1 cellular context compared by ENCODE assay signal in the genomic region with DNA sequence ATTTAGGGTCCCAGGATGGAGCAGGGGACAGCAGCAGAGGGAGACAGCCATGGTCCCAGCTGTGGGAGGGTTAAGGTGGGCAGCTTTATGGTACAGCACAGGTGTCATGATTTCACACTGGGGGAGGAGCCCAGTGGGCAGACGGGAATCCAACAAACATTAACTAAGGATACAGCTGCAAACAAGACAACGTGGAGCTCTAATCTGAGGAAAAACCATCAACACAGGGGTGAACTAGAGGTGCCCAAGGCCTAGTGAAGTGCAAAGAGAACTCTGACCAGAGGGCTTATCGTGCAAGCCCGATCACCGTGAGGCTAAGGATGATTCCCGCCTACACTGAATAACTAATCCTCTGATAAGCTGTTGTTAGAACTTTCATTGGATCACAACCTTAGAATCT.
TF ChIP-seq lines count a peak whose summit lies in the region.

No MANE protein-coding gene starts in this region.

TF ChIP-seq in liver, 16 proteins besides CTCF, POLR2A, EP300 and RAD21 (continued from another document):
- peak in 1 of 2 donors; percentile 90 for TF ChIP-seq JUND (IDR thresholded peaks at IDR 0.05)
- TF ChIP-seq FOXA2 (IDR thresholded peaks at IDR 0.05), result peak; percentile 62
- TF ChIP-seq HNF4G (IDR thresholded peaks at IDR 0.05), result peak; percentile 45
- TF ChIP-seq YY1 (IDR thresholded peaks at IDR 0.05), result peak; percentile 78
- TF ChIP-seq, protein P1, sequence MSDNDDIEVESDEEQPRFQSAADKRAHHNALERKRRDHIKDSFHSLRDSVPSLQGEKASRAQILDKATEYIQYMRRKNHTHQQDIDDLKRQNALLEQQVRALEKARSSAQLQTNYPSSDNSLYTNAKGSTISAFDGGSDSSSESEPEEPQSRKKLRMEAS (IDR thresholded peaks at IDR 0.05), result peak; percentile 90
- TF ChIP-seq HNF4A (conservative IDR thresholded peaks at IDR 0.05), result peak; percentile 81 to 97
- TF ChIP-seq SP1 (IDR thresholded peaks at IDR 0.05), result peak; percentile 65
- TF ChIP-seq EGR1 (IDR thresholded peaks at IDR 0.05; ENCODE audit: low read depth in 2 of 2), result peak in 1 of 2 donors; percentile 78
- peak; percentile 58 for TF ChIP-seq FOXA1 (IDR thresholded peaks at IDR 0.05)
